Comparison of ENCODE assay signal across 16 cellular contexts in the genomic region with DNA sequence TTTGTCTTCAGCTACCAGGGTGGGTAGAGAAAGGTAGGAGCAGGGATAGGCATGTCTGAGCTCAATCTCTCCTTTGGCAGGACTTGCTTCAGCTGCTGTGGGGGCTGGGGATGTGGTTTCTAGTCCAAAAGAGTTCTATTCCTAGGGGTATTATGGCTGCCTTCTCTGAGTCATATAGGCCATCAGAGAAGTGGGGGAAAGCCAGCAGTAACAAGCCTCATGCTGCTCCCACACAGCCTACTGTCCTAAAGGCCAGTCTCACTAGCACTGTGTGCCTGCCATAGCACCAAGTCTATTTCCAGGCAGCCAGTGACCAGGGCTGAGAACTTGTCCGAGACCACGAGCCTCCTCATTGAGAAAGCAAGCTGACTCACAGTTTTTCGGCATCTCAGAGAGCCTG.
A peak's percentile ranks its signal among the peaks of the same experiment; 100 is the strongest.
DNase-seq lines count a peak whose midpoint lies in the region; ATAC-seq and TF ChIP-seq lines count a peak whose summit lies in the region.
"Had no signal": no experiment of that assay in that cellular context is flagged by ENCODE, and none has a peak within 500 bp of the region (broad histone marks: within the 10 kb centered on the region; RNA-seq: fewer than 3 reads in every experiment).

No MANE protein-coding gene starts in this region.

- DNase-seq in NB4 (ENCODE audit: low read depth) = peak; percentile 1
- peak; percentile 49 for DNase-seq in posterior vena cava (ENCODE audit: low spot score)
- DNase-seq in NCI-H187 treated with DMSO at 0.1 percent for 48 hours (lab: John Stamatoyannopoulos, UW) = no peak
- DNase-seq in C1 segment of cervical spinal cord (lab: John Stamatoyannopoulos, UW) = no peak
- no peak for DNase-seq in activated naive CD4-positive, alpha-beta T cell treated with Interleukin-2 at 50 U/mL for 16 hours
- DNase-seq: CD4-positive, alpha-beta T cell; CD8-positive, alpha-beta memory T cell; DMS 273 treated with DMSO at 0.1 percent for 48 hours; DMS79; EL; GDM1; H9 had no signal

- H3K4me3 ChIP-seq in NB4 (ENCODE audit: low read depth, low read length) = no peak overlapping the region
- H3K4me3 ChIP-seq: GM12878, GM23338 had no signal

- no peak for TF ChIP-seq CTCF in NB4 (IDR thresholded peaks at IDR 0.05; ENCODE audit: low read depth, low read length)

- peak; percentile 66 for ATAC-seq in HG03342 (IDR thresholded peaks at IDR 0.05; ENCODE audit: unreplicated experiment)
- ATAC-seq: GM12878, GM23338, HCT116 had no signal

- intact Hi-C loops in posterior vena cava (cut with DNase I) = no loop called here

- no peak for TF ChIP-seq POLR2A in NB4 (IDR thresholded peaks at IDR 0.05; ENCODE audit: extremely low read depth, insufficient read length)

Comparison
In these comparisons a context has a peak if more than half of its experiments do, and no peak if none do; other contexts are left out.
1. DNase-seq: peak in NB4 (single experiment) and posterior vena cava (single experiment); none in NCI-H187 treated with DMSO at 0.1 percent for 48 hours (single experiment), C1 segment of cervical spinal cord (0 of 14) and activated naive CD4-positive, alpha-beta T cell treated with Interleukin-2 at 50 U/mL for 16 hours (single experiment).